Comparison of ENCODE assay signal across 10 cellular contexts in genomic region chr5:957730-958485, GRCh38. TPM values are rescaled to one million over a fixed set of nuclear protein-coding genes. Genes with fewer than 3 reads are reported as not detected.
DNase-seq lines count a peak whose midpoint lies in the region; ATAC-seq, FAIRE-seq and TF ChIP-seq lines count a peak whose summit lies in the region.
"Had no signal": no experiment of that assay in that cellular context is flagged by ENCODE, and none has a peak within 500 bp of the region (broad histone marks: within the 10 kb centered on the region; RNA-seq: fewer than 3 reads in every experiment).

No MANE protein-coding gene starts in this region.

- H3K27ac ChIP-seq in CD4-positive, alpha-beta T cell (ENCODE audit: low read depth, low read length): no peak overlapping the region
- H3K27ac ChIP-seq in body of pancreas (peak overlapping the region; percentile 65 to 91 (median 80)), muscle layer of colon (ENCODE audit: low read depth, low read length) (peak overlapping the region; percentile 43)

- H3K4me1 ChIP-seq in body of pancreas (peaks cover 46% of the 10 kb centered on the region), muscle layer of colon (ENCODE audit: insufficient read depth, low read length) (peaks cover 24% of the 10 kb centered on the region)
- H3K4me1 ChIP-seq: adrenal gland had no signal

- no peak overlapping the region for H3K4me3 Mint-ChIP-seq in CD4-positive, alpha-beta T cell
- H3K4me3 Mint-ChIP-seq: stimulated activated naive CD8-positive, alpha-beta T cell treated with anti-CD3 and anti-CD28 coated beads, Interleukin-15, Interleukin-2, amounts not matched to agents 100 ng/mL and 50 ng/mL, for 24 hours had no signal

- TF ChIP-seq CTCF in CD4-positive, alpha-beta T cell (IDR thresholded peaks at IDR 0.05): no peak
- no peak for TF ChIP-seq CTCF in body of pancreas (IDR thresholded peaks at IDR 0.05)

- no peak overlapping the region for H3K4me3 ChIP-seq in body of pancreas
- H3K4me3 ChIP-seq in muscle layer of colon (ENCODE audit: low read depth in 1 of 2, low read length in 2 of 2): no peak overlapping the region
- H3K4me3 ChIP-seq: adrenal gland had no signal

- H3K36me3 ChIP-seq in body of pancreas (replicated peaks in 1 of 2; ENCODE audit: insufficient read depth in 1 of 2, low read depth in 2 of 2) (no peaks in the 10 kb centered on the region), muscle layer of colon (ENCODE audit: insufficient read depth, low read length) (no peaks in the 10 kb centered on the region)
- H3K36me3 ChIP-seq: adrenal gland had no signal

- CTCF ChIA-PET in CD4-positive, alpha-beta T cell (lab: Charles Lee): no interaction called here

- FAIRE-seq in HTR-8/SVneo (lab: Jason Lieb, UNC): peak; percentile 97

- no peak overlapping the region for H3K9ac ChIP-seq in muscle layer of colon (ENCODE audit: low read length)

- peaks cover 14% of the 10 kb centered on the region for H3K27me3 ChIP-seq in CD4-positive, alpha-beta T cell (ENCODE audit: control insufficient read depth, insufficient read depth, low read length)
- H3K27me3 ChIP-seq in body of pancreas (no peaks in the 10 kb centered on the region), muscle layer of colon (ENCODE audit: control insufficient read depth in 1 of 2, insufficient read depth in 2 of 2, low read length in 2 of 2) (no peaks in the 10 kb centered on the region)
- H3K27me3 ChIP-seq: adrenal gland had no signal

- ATAC-seq in CD4-positive, alpha-beta T cell (ENCODE audit: poor library complexity): peak; percentile 33
- no peak for ATAC-seq in body of pancreas
- no peak for ATAC-seq in GM21825 (IDR thresholded peaks at IDR 0.05; ENCODE audit: unreplicated experiment)
- no peak for ATAC-seq in GM18867 (IDR thresholded peaks at IDR 0.05; ENCODE audit: unreplicated experiment)

- POLR2A ChIA-PET in CD4-positive, alpha-beta T cell (lab: Charles Lee): no interaction called here

- H3K9me3 ChIP-seq in CD4-positive, alpha-beta T cell (ENCODE audit: control insufficient read depth, low read length): no peaks in the 10 kb centered on the region
- H3K9me3 ChIP-seq in body of pancreas: no peaks in the 10 kb centered on the region
- H3K9me3 ChIP-seq in muscle layer of colon (ENCODE audit: low read length): no peaks in the 10 kb centered on the region
- H3K9me3 ChIP-seq: adrenal gland had no signal

- no peak for TF ChIP-seq POLR2A in body of pancreas (IDR thresholded peaks at IDR 0.05)

- DNase-seq in CD4-positive, alpha-beta T cell: no peak
- DNase-seq in HTR-8/SVneo (ENCODE audit: insufficient read length, low spot score): no peak
- DNase-seq in body of pancreas: no peak
- no peak for DNase-seq in C1 segment of cervical spinal cord (lab: John Stamatoyannopoulos, UW)
- no peak for DNase-seq in NCI-H2227 (lab: John Stamatoyannopoulos, UW; ENCODE audit: unreplicated experiment)

- intact Hi-C loops in CD4-positive, alpha-beta T cell (cut with DNase I, micrococcal nuclease): no loop called here
- intact Hi-C loops in body of pancreas (cut with DNase I): no loop called here

- peaks cover 9% of the 10 kb centered on the region for H3K4me1 Mint-ChIP-seq in CD4-positive, alpha-beta T cell (ENCODE audit: low read depth)

- H3K36me3 Mint-ChIP-seq in CD4-positive, alpha-beta T cell (ENCODE audit: low read depth): no peaks in the 10 kb centered on the region

- H3K9me3 Mint-ChIP-seq in CD4-positive, alpha-beta T cell: no peaks in the 10 kb centered on the region
- H3K9me3 Mint-ChIP-seq: stimulated activated naive CD8-positive, alpha-beta T cell treated with anti-CD3 and anti-CD28 coated beads, Interleukin-15, Interleukin-2, amounts not matched to agents 100 ng/mL and 50 ng/mL, for 24 hours had no signal

- 60 to 64% methylated on average over 14 to 24 of the region's 24 CpGs for WGBS in body of pancreas, 2 donors

- no peak overlapping the region for H3K27ac Mint-ChIP-seq in CD4-positive, alpha-beta T cell

- H3K27me3 Mint-ChIP-seq in CD4-positive, alpha-beta T cell: peaks cover 20% of the 10 kb centered on the region

RNA-seq across cellular contexts. Expression of gene NKD2, which starts 50.7 kb away (rescaled TPM):
- total RNA-seq in CD4-positive, alpha-beta T cell: under 1 TPM; 0.17 to 0.30 TPM
- total RNA-seq in body of pancreas: 10 to 100 TPM in 1 of 2 donors, 1 to 10 TPM in 1; 4.2 to 12.2 TPM
